Comparison of ENCODE assay signal across 1 cellular context in the genomic region with DNA sequence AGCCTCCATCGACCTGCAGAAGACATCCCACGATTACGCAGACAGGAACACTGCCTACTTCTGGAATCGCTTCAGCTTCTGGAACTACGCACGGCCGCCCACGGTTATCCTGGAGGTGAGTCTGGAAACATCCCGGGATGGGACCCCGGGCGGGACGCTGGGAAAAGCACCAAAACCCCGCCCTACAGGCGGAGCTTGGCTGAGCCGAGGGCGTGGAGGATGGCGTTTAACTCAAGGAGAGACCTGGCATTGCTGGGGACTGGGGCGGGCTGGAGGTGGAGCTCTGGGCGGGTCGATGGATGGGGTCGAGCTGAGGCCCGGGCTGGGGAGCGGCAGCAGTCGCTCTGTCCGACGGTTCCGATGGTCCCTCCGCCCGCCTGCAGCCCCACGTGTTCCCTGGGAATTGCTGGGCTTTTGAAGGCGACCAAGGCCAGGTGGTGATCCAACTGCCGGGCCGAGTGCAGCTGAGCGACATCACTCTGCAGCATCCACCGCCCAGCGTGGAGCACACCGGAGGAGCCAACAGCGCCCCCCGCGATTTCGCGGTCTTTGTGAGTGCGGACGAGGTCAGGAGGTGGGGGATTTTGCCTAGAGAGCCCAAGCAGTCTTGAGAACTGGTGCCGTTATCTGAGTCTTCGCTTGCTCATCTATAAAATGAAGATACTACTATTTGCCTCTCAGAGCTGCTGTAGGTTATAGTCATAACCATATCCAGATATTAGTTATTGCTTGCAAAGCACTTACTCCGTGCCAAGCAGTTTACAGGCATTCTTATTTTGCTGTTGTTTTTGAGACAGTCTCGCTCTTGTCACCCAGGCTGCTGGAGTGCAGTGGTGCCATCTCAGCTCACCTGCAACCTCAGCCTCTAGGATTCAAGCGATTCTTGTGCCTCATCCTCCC.
A peak's percentile ranks its signal among the peaks of the same experiment; 100 is the strongest.
TF ChIP-seq lines count a peak whose summit lies in the region.

No MANE protein-coding gene starts in this region.

TF ChIP-seq in HEK293, 187 proteins besides CTCF, POLR2A, EP300 and RAD21 (continued from another document):
- TF ChIP-seq, protein P1, sequence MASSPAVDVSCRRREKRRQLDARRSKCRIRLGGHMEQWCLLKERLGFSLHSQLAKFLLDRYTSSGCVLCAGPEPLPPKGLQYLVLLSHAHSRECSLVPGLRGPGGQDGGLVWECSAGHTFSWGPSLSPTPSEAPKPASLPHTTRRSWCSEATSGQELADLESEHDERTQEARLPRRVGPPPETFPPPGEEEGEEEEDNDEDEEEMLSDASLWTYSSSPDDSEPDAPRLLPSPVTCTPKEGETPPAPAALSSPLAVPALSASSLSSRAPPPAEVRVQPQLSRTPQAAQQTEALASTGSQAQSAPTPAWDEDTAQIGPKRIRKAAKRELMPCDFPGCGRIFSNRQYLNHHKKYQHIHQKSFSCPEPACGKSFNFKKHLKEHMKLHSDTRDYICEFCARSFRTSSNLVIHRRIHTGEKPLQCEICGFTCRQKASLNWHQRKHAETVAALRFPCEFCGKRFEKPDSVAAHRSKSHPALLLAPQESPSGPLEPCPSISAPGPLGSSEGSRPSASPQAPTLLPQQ (tag by site-specific recombination; IDR thresholded peaks at IDR 0.05), result peak; percentile 90
TF ChIP-seq in HEK293: peak in this region for 60.
